ENCODE assay signal across 11 cellular contexts in the genomic region with DNA sequence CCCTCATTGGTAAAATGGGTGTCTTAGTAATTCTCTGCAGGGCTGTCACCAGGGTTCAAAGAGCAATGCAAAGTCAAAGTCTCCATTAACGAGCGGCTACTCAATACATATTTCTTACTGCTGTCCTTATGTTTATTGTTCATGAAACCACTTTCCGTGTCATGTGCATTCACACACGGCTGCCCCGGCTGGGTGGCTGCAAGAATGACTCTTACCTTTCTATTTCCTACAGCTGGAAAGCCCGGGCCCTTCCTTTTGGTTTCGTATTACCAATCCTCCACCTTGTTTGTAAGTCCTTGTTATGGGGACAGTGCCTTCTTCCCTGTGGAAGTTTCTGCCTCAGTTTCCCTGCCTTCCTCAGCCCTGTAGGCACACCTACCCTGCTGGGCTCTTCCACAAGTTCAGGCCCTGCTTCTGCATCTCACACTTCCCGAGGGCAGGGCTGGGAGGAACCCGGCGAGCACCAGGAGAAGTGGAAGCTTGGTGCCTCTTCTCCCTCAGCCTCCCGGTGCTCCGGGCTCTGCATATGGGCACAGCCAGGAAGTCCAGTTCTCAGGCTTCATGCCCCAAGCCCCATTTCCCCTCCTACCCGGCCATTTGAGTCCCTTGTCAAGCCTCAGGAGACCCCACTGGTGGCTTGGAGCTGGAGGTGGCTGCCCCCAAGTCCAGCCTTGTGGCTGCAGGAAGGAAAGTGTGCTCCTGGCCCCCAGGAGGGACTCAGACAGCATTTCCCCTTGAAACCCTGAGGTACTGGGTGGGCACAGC. TPM values are rescaled to one million over a fixed set of nuclear protein-coding genes. Genes with fewer than 3 reads are reported as not detected.
DNase-seq lines count a peak whose midpoint lies in the region; ATAC-seq and TF ChIP-seq lines count a peak whose summit lies in the region.
"Had no signal": no experiment of that assay in that cellular context is flagged by ENCODE, and none has a peak within 500 bp of the region (broad histone marks: within the 10 kb centered on the region; RNA-seq: fewer than 3 reads in every experiment).

No MANE protein-coding gene starts in this region.

- H3K4me2 ChIP-seq in PC-9: no peak overlapping the region

- no peaks in the 10 kb centered on the region for H3K9me2 ChIP-seq in PC-9 (ENCODE audit: insufficient read depth)

- no peak overlapping the region for H3K4me3 ChIP-seq in adrenal gland
- H3K4me3 ChIP-seq in PC-9: no peak overlapping the region
- H3K4me3 ChIP-seq: skin epidermis had no signal

- H3K4me1 ChIP-seq in adrenal gland (replicated peaks in 1 of 2) (no peaks in the 10 kb centered on the region), PC-9 (replicated peaks; ENCODE audit: insufficient read depth) (no peaks in the 10 kb centered on the region)

- H4K20me1 ChIP-seq in PC-9 (ENCODE audit: insufficient read depth): no peaks in the 10 kb centered on the region

- no TSS peak for BruUV-seq in PC-9 (replicated peaks; lab: Mats Ljungman, UMichigan)

- ATAC-seq in GM18517 (IDR thresholded peaks at IDR 0.05; ENCODE audit: unreplicated experiment) (peak; percentile 56), GM21381 (IDR thresholded peaks at IDR 0.05; ENCODE audit: unreplicated experiment) (peak; percentile 47), HG03159 (IDR thresholded peaks at IDR 0.05; ENCODE audit: unreplicated experiment) (peak; percentile 55)
- ATAC-seq: left cardiac atrium had no signal

- no peak overlapping the region for H2AFZ ChIP-seq in PC-9

- CTCF ChIA-PET in PC-9 (lab: Charles Lee): interaction anchor here (0.6 kb wide), 1 partner anchor 199 kb away, joined by 3 read pairs; no protein-coding TSS in a partner anchor

- H3K27ac ChIP-seq in adrenal gland (no peak overlapping the region), PC-9 (no peak overlapping the region)
- H3K27ac ChIP-seq: skin epidermis had no signal

- H3K9me3 Mint-ChIP-seq in immature natural killer cell: peaks cover 2 to 17% (median 7%) of the 10 kb centered on the region in 6 donors
- H3K9me3 Mint-ChIP-seq in glutamatergic neuron (ENCODE audit: unreplicated experiment): no peaks in the 10 kb centered on the region

- intact Hi-C loops in adrenal gland (cut with DNase I): no loop called here
- intact Hi-C loops in PC-9 (cut with micrococcal nuclease; ENCODE audit: unreplicated experiment): no loop called here

- H3K27me3 ChIP-seq in adrenal gland (peaks cover 3% of the 10 kb centered on the region), PC-9 (ENCODE audit: insufficient read depth, low read depth) (peaks cover 56% of the 10 kb centered on the region)

- POLR2A ChIA-PET in PC-9 (lab: Charles Lee; ENCODE audit: unreplicated experiment): no interaction called here

- H3F3A ChIP-seq in PC-9 (ENCODE audit: insufficient read depth, low read depth): no peaks in the 10 kb centered on the region

- no peaks in the 10 kb centered on the region for H3K79me2 ChIP-seq in PC-9 (ENCODE audit: low read depth)

- H3K4me3 Mint-ChIP-seq in immature natural killer cell: peak overlapping the region in 3 of 5 donors; percentile 49 to 58 (median 53)
- no peak overlapping the region for H3K4me3 Mint-ChIP-seq in glutamatergic neuron (ENCODE audit: unreplicated experiment)

- TF ChIP-seq CTCF in adrenal gland (IDR thresholded peaks at IDR 0.05): no peak
- TF ChIP-seq CTCF in glutamatergic neuron (IDR thresholded peaks at IDR 0.05; ENCODE audit: partially characterized antibody, unreplicated experiment): no peak
- TF ChIP-seq CTCF in PC-9 (conservative IDR thresholded peaks at IDR 0.05): no peak

- H3K4me1 Mint-ChIP-seq in immature natural killer cell (peaks cover 96 to 100% of the 10 kb centered on the region in 2 donors), glutamatergic neuron (ENCODE audit: low read depth, unreplicated experiment) (peaks cover 6% of the 10 kb centered on the region)

- no peaks in the 10 kb centered on the region for H3K36me3 ChIP-seq in adrenal gland (replicated peaks in 1 of 2)
- H3K36me3 ChIP-seq in PC-9 (ENCODE audit: low read depth): no peaks in the 10 kb centered on the region

- 76 to 89% (median 79%) methylated on average over 12 to 13 of the region's 13 CpGs for WGBS in adrenal gland, 4 donors

- no peak for TF ChIP-seq POLR2A in adrenal gland (IDR thresholded peaks at IDR 0.05)

- DNase-seq in immature natural killer cell (no peak), cerebellum (ENCODE audit: low spot score) (no peak), adrenal gland (no peak), glutamatergic neuron (no peak), PC-9 (no peak)
- DNase-seq: left cardiac atrium, RPMI8226 had no signal

- H3K27ac Mint-ChIP-seq in immature natural killer cell: peak overlapping the region; percentile 84 to 99 (median 94)
- no peak overlapping the region for H3K27ac Mint-ChIP-seq in glutamatergic neuron (ENCODE audit: unreplicated experiment)

- peaks cover 0 to 2% (median 0%) of the 10 kb centered on the region in 3 donors for H3K27me3 Mint-ChIP-seq in immature natural killer cell (ENCODE audit: low read depth in 3 of 3)
- peaks cover 3% of the 10 kb centered on the region for H3K27me3 Mint-ChIP-seq in glutamatergic neuron (ENCODE audit: unreplicated experiment)

- H3K9me3 ChIP-seq in adrenal gland (replicated peaks in 1 of 3) (no peaks in the 10 kb centered on the region), PC-9 (ENCODE audit: insufficient read depth, low read depth) (no peaks in the 10 kb centered on the region)

- peaks cover 18 to 36% (median 25%) of the 10 kb centered on the region in 3 donors for H3K36me3 Mint-ChIP-seq in immature natural killer cell
- H3K36me3 Mint-ChIP-seq in glutamatergic neuron (ENCODE audit: unreplicated experiment): peaks cover 4% of the 10 kb centered on the region

RNA-seq across cellular contexts. Expression of gene ACKR3, which starts 18.7 kb away (rescaled TPM):
- polyA plus RNA-seq in immature natural killer cell (1 to 10 TPM; 3.1 to 7.8 (median 5.9) TPM), adrenal gland (10 to 100 TPM in 1 of 3 donors, 1 to 10 TPM in 2; 1.2 to 12.8 (median 3.3) TPM)
- total RNA-seq in cerebellum (10.3 TPM), adrenal gland (1 to 10 TPM; 1.1 to 3.5 (median 1.9) TPM), glutamatergic neuron (ENCODE audit: unreplicated experiment) (1.2 TPM), PC-9 (2021) (19.6 and 20.3 TPM in 2 replicates)
